Comparison of ENCODE assay signal across 8 cellular contexts in the genomic region with DNA sequence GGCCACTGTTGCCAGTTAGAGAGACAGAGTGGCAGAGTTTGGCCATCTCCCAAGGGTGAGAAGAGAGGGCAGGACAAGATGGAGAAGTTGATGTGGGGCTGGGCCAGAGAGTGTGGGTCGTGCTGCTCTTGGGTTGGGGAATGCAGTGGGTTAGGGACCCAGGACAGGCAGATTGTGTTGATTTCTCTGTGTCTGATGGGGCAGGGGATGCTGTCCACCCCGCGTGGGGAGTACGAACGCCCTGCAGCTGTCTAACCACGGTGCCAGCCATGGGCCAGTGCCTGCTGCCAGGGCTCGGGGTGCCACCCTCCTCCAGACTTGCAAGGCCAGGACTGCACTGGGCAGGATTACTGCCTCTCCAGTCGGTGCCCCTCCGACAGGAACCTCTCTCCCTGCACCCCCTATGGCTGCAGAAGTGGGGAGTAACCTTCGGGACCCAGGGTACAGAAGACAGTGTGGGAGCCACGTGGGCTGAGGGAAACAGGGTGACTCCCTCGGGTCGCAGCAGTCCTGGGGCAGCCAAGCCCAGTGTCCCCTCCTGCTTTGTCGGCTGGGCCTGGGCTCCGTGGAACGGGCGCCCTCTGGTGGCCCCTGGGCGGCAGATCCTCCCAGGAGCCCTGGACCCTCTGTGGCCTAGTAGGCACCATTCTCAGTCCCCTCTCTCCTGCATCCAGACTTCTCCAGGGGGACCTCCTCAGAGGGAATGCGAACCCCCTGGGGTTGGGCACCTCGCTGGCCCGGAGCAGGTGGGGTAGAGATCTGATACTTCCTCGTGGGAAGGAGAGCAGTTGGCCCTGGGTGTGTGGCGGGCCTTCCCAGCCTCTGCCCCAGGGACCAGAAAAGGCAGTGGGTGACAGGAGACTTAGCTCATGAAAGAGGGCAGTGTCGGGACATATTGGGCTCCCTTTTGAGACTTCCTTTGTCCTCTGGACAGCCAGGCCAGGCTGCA.
DNase-seq lines count a peak whose midpoint lies in the region; ATAC-seq lines count a peak whose summit lies in the region.

No MANE protein-coding gene starts in this region.

- no peak for ATAC-seq in GM21390 (IDR thresholded peaks at IDR 0.05; ENCODE audit: unreplicated experiment)

- DNase-seq in NOMO-1 (lab: John Stamatoyannopoulos, UW; ENCODE audit: unreplicated experiment in 2 of 2) (peak; percentile 43 to 62), NOMO-1 treated with dmso at 0.1 percent for 144 hours (lab: John Stamatoyannopoulos, UW; ENCODE audit: unreplicated experiment) (no peak), NCI-H2196 (lab: John Stamatoyannopoulos, UW; ENCODE audit: unreplicated experiment) (peak; percentile 73), medulla oblongata (ENCODE audit: extremely low spot score) (peak; percentile 89)
- peak; percentile 69 to 76 for DNase-seq in activated CD4-positive, alpha-beta T cell treated with anti-CD3 and anti-CD28 coated beads, Interleukin-2, amount 50 U/mL, for 48 hours
- DNase-seq in effector CD4-positive, alpha-beta T cell: peak; percentile 53
- peak; percentile 50 for DNase-seq in stimulated activated CD8-positive, alpha-beta memory T cell treated with anti-CD3 and anti-CD28 coated beads, Interleukin-15, amount 100 ng/mL, for 24 hours (ENCODE audit: low read depth)
